In genomic region chr1:30803562-30803961, GRCh38 we compare ENCODE assay signal across 1 cellular context.
TF ChIP-seq lines count a peak whose summit lies in the region.

No MANE protein-coding gene starts in this region.

TF ChIP-seq in GM12878, 131 proteins besides CTCF, POLR2A, EP300 and RAD21:
- TF ChIP-seq EZH2 (IDR thresholded peaks at IDR 0.05; ENCODE audit: borderline replicate concordance, control insufficient read depth, low read depth, low read length) (0 out of 2 replicates have a peak, but pooled peaks have one; percentile 31), PAX8 (IDR thresholded peaks at IDR 0.05) (no peak), ATF7 (IDR thresholded peaks at IDR 0.05; ENCODE audit: low read depth) (no peak)
- TF ChIP-seq, protein P1, sequence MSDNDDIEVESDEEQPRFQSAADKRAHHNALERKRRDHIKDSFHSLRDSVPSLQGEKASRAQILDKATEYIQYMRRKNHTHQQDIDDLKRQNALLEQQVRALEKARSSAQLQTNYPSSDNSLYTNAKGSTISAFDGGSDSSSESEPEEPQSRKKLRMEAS (IDR thresholded peaks at IDR 0.05; ENCODE audit: low read depth, low read length) = no peak
